In the genomic region with DNA sequence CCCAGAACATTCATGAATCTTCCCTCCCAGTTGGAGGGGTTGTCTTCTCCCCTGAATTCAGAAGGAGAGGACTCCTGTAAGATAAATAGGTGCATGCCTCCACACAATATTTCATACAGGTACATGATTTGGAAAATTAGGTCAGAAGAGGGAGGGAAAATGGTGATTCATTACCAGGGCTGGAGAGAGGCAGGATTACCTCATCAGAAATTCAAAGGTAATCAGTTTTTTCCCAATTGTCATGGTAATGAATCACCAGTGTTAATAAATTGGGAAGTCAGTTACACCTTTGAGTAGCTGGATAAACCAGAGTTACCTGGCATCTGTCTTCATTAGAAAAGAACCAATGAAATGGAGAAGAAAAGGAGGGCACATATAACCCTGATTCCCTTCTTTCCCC, we compare ENCODE assay signal across 27 cellular contexts.
"Had no signal": no experiment of that assay in that cellular context is flagged by ENCODE, and none has a peak within 500 bp of the region (broad histone marks: within the 10 kb centered on the region; RNA-seq: fewer than 3 reads in every experiment).

No MANE protein-coding gene starts in this region.

- H3K4me2 ChIP-seq: smooth muscle cell had no signal

- H3K27me3 ChIP-seq: esophagus squamous epithelium, neutrophil, pancreas, stomach, thyroid gland, vagina had no signal

- DNase-seq: dorsolateral prefrontal cortex; effector CD4-positive, alpha-beta T cell; esophagus squamous epithelium; hypothalamus; immature natural killer cell; islet precursor cell; mesenchymal stem cell; mucosa of descending colon; naive B cell; pancreas; stimulated activated CD4-positive, alpha-beta T cell treated with anti-CD3 and anti-CD28 coated beads, Interleukin-12 subunit alpha, Interleukin-12 subunit beta, amount 100 ng/mL, for 4 hours; stimulated activated CD4-positive, alpha-beta T cell treated with anti-CD3 and anti-CD28 coated beads, Interleukin-1b, Interleukin-23, amount 100 ng/mL, for 48 hours; stimulated activated CD4-positive, alpha-beta T cell treated with anti-CD3 and anti-CD28 coated beads, Interleukin-4, amount 100 ng/mL, for 1 hour; stimulated activated CD8-positive, alpha-beta memory T cell treated with anti-CD3 and anti-CD28 coated beads, Interleukin-4, amount 100 ng/mL, for 48 hours; stimulated activated naive CD4-positive, alpha-beta T cell; stomach; thyroid gland had no signal

- H3K27ac ChIP-seq: dorsolateral prefrontal cortex, epithelial cell of prostate, esophagus squamous epithelium, neutrophil, pancreas, stomach, thyroid gland, vagina had no signal

- H3K27ac Mint-ChIP-seq: immature natural killer cell; mesothelial cell of epicardium; naive B cell; natural killer cell treated with Interleukin-12 subunit alpha and Interleukin-12 subunit beta and Interleukin-15 and Interleukin-18, amount 100 ng/mL, for 72 hours had no signal

- H3K9me3 ChIP-seq: esophagus squamous epithelium, mucosa of descending colon, neutrophil, pancreas, stomach, thyroid gland, vagina had no signal

- H3K9me3 Mint-ChIP-seq: immature natural killer cell, mesothelial cell of epicardium, neural crest cell had no signal

- FAIRE-seq: colon, frontal cortex, pancreas had no signal

- H3K36me3 Mint-ChIP-seq: immature natural killer cell; mesothelial cell of epicardium; naive B cell; natural killer cell treated with Interleukin-12 subunit alpha and Interleukin-12 subunit beta and Interleukin-15 and Interleukin-18, amount 100 ng/mL, for 72 hours had no signal

- H3K4me1 ChIP-seq: esophagus squamous epithelium, pancreas, stomach, thyroid gland, vagina had no signal

- H3K4me3 ChIP-seq: dorsolateral prefrontal cortex, esophagus squamous epithelium, lung, mucosa of descending colon, pancreas, smooth muscle cell, stomach, thyroid gland, vagina had no signal

- H3K4me3 Mint-ChIP-seq: immature natural killer cell; mesothelial cell of epicardium; naive B cell; natural killer cell treated with Interleukin-12 subunit alpha and Interleukin-12 subunit beta and Interleukin-15 and Interleukin-18, amount 100 ng/mL, for 72 hours; neural crest cell had no signal

- H3K36me3 ChIP-seq: esophagus squamous epithelium, neutrophil, pancreas, stomach, thyroid gland, vagina had no signal

- H3K4me1 Mint-ChIP-seq: immature natural killer cell, naive B cell, neural crest cell had no signal
